In genomic region chr3:49469876-49470713, GRCh38 we compare ENCODE assay signal across 8 cellular contexts. TPM values are rescaled to one million over a fixed set of nuclear protein-coding genes. Genes with fewer than 3 reads are reported as not detected.
DNase-seq lines count a peak whose midpoint lies in the region; ATAC-seq and TF ChIP-seq lines count a peak whose summit lies in the region.

DAG1 (plus strand) TSS chr3:49470267; CDS start chr3:49510535, 40,268 bp downstream.

- H3K4me1 ChIP-seq in naive thymus-derived CD4-positive, alpha-beta T cell (ENCODE audit: control insufficient read depth in 2 of 2, insufficient read depth in 2 of 2, low read length in 2 of 2): peaks cover 15 to 20% of the 10 kb centered on the region in 2 donors

- peaks cover 14 to 27% (median 22%) of the 10 kb centered on the region in 7 donors for H3K4me1 Mint-ChIP-seq in naive thymus-derived CD4-positive, alpha-beta T cell
- peaks cover 26% of the 10 kb centered on the region for H3K4me1 Mint-ChIP-seq in stimulated activated memory B cell treated with anti-CD40 and anti-IgM and Interleukin-4, amounts not matched to agents 10 μg/mL and 1 μg/mL and 100 μg/mL, for 72 hours

- peaks cover 0 to 5% (median 0%) of the 10 kb centered on the region in 5 donors for H3K36me3 Mint-ChIP-seq in naive thymus-derived CD4-positive, alpha-beta T cell
- H3K36me3 Mint-ChIP-seq in stimulated activated memory B cell treated with anti-CD40 and anti-IgM and Interleukin-4, amounts not matched to agents 10 μg/mL and 1 μg/mL and 100 μg/mL, for 72 hours: peaks cover 8% of the 10 kb centered on the region

- H3K27me3 Mint-ChIP-seq in naive thymus-derived CD4-positive, alpha-beta T cell: no peaks in the 10 kb centered on the region
- no peaks in the 10 kb centered on the region for H3K27me3 Mint-ChIP-seq in stimulated activated memory B cell treated with anti-CD40 and anti-IgM and Interleukin-4, amounts not matched to agents 10 μg/mL and 1 μg/mL and 100 μg/mL, for 72 hours

- intact Hi-C loops in naive thymus-derived CD4-positive, alpha-beta T cell (cut with micrococcal nuclease): loop anchor here (1.0 to 10.0 kb wide), 19 partner anchors 21 to 1383 kb away; partner anchors contain the start of genes NICN1 (in 2 of the 2), TCTA (in 2 of the 2), USP4 (in 2 of the 2) and WDR6 (in 2 of the 2)

- H3K4me3 Mint-ChIP-seq in naive thymus-derived CD4-positive, alpha-beta T cell: peak within 1 kb of the TSS; percentile 87 to 97 (median 92)
- peak within 1 kb of the TSS; percentile 91 for H3K4me3 Mint-ChIP-seq in stimulated activated memory B cell treated with anti-CD40 and anti-IgM and Interleukin-4, amounts not matched to agents 10 μg/mL and 1 μg/mL and 100 μg/mL, for 72 hours

- ATAC-seq in naive thymus-derived CD4-positive, alpha-beta T cell: peak; percentile 91
- ATAC-seq in stimulated activated memory B cell treated with anti-CD40 and anti-IgM and Interleukin-4, amounts not matched to agents 10 μg/mL and 1 μg/mL and 100 μg/mL, for 72 hours: peak; percentile 96

- CTCF ChIA-PET in naive thymus-derived CD4-positive, alpha-beta T cell (lab: Charles Lee): interaction anchor here (0.6 to 1.4 kb wide), 2 partner anchors 376 to 448 kb away, joined by 3 read pairs; partner anchors contain the start of genes NDUFAF3 and QRICH1

- no peaks in the 10 kb centered on the region for H3K9me3 ChIP-seq in naive thymus-derived CD4-positive, alpha-beta T cell (ENCODE audit: control insufficient read depth in 2 of 3, low read length in 3 of 3)

- H3K27ac Mint-ChIP-seq in naive thymus-derived CD4-positive, alpha-beta T cell: peak within 1 kb of the TSS; percentile 89 to 95 (median 93)
- peak within 1 kb of the TSS; percentile 91 for H3K27ac Mint-ChIP-seq in stimulated activated memory B cell treated with anti-CD40 and anti-IgM and Interleukin-4, amounts not matched to agents 10 μg/mL and 1 μg/mL and 100 μg/mL, for 72 hours

- DNase-seq in Daoy (ENCODE audit: low read depth) (peak; percentile 97), GOT3 (lab: John Stamatoyannopoulos, UW) (peak; percentile 90), LNCaP clone FGC (ENCODE audit: low read depth) (peak; percentile 89), RPMI8226 (peak; percentile 97), fibroblast of gingiva (ENCODE audit: low read depth) (peak; percentile 96)
- peak; percentile 92 to 94 for DNase-seq in activated T-helper 1 cell treated with anti-CD3 and anti-CD28 coated beads, Interleukin-2, amount 50 U/mL, for 16 hours (ENCODE audit: low read depth in 1 of 2, low spot score in 1 of 2)
- peak; percentile 90 to 98 (median 95) for DNase-seq in naive thymus-derived CD4-positive, alpha-beta T cell

- H3K4me3 ChIP-seq in LNCaP clone FGC (ENCODE audit: low read depth, low read length): peak within 1 kb of the TSS; percentile 78
- peak within 1 kb of the TSS; percentile 92 for H3K4me3 ChIP-seq in naive thymus-derived CD4-positive, alpha-beta T cell (ENCODE audit: low read length)

- no peaks in the 10 kb centered on the region for H3K9me3 Mint-ChIP-seq in naive thymus-derived CD4-positive, alpha-beta T cell
- no peaks in the 10 kb centered on the region for H3K9me3 Mint-ChIP-seq in stimulated activated memory B cell treated with anti-CD40 and anti-IgM and Interleukin-4, amounts not matched to agents 10 μg/mL and 1 μg/mL and 100 μg/mL, for 72 hours

- no peak for TF ChIP-seq CTCF in LNCaP clone FGC (IDR thresholded peaks at IDR 0.05; ENCODE audit: control insufficient read depth, extremely low read depth, insufficient read depth)

- H3K27me3 ChIP-seq in naive thymus-derived CD4-positive, alpha-beta T cell (ENCODE audit: control insufficient read depth in 2 of 2, insufficient read depth in 2 of 2, low read length in 2 of 2): no peaks in the 10 kb centered on the region

- POLR2A ChIA-PET in naive thymus-derived CD4-positive, alpha-beta T cell (lab: Charles Lee): interaction anchor here (0.6 to 3.5 kb wide), 19 partner anchors 8 to 463 kb away, joined by 3 to 33 read pairs (median 4); partner anchors contain the start of genes BSN, INKA1, QRICH1 and RHOA

- H3K27ac ChIP-seq in naive thymus-derived CD4-positive, alpha-beta T cell (ENCODE audit: low read depth, low read length): peak within 1 kb of the TSS; percentile 94

- H3K36me3 ChIP-seq in naive thymus-derived CD4-positive, alpha-beta T cell (ENCODE audit: control insufficient read depth in 2 of 3, insufficient read depth in 3 of 3, low read length in 3 of 3): no peaks in the 10 kb centered on the region

RNA-seq across cellular contexts. Expression of gene DAG1, which starts in this region (rescaled TPM):
- 20.8 and 27.7 TPM in 2 replicates for total RNA-seq in Daoy (2014; rRNA removed; shearing (Covaris generic))
- total RNA-seq in naive thymus-derived CD4-positive, alpha-beta T cell: 10 to 100 TPM; 12.0 to 22.3 (median 20.1) TPM
- polyA plus RNA-seq in naive thymus-derived CD4-positive, alpha-beta T cell: 1 to 10 TPM; 5.4 to 5.7 TPM

Comparison
In these comparisons a context has a peak if more than half of its experiments do, and no peak if none do; other contexts are left out.
1. Peak in every context shown above with its lines: DNase-seq, ATAC-seq, H3K4me3 ChIP-seq and H3K27ac ChIP-seq.